In genomic region chr14:76917759-76918175, GRCh38 we compare ENCODE assay signal across 8 cellular contexts.
DNase-seq lines count a peak whose midpoint lies in the region; ATAC-seq and TF ChIP-seq lines count a peak whose summit lies in the region.

No MANE protein-coding gene starts in this region.

- POLR2A ChIA-PET in PC-9 (lab: Charles Lee; ENCODE audit: unreplicated experiment): interaction anchor here (0.5 to 0.7 kb wide), 5 partner anchors 13 to 116 kb away, joined by 3 to 17 read pairs (median 4); no protein-coding TSS in a partner anchor

- H3K36me3 ChIP-seq in PC-9 (ENCODE audit: low read depth) (no peaks in the 10 kb centered on the region), heart left ventricle (no peaks in the 10 kb centered on the region), smooth muscle cell (ENCODE audit: low read depth) (no peaks in the 10 kb centered on the region)

- ATAC-seq in heart left ventricle (peak; percentile 42 to 59 (median 46)), GM18505 (IDR thresholded peaks at IDR 0.05; ENCODE audit: unreplicated experiment) (no peak)

- H2AFZ ChIP-seq in PC-9 (no peak overlapping the region), smooth muscle cell (ENCODE audit: low read depth) (no peak overlapping the region)

- no TSS peak for BruUV-seq in PC-9 (replicated peaks; lab: Mats Ljungman, UMichigan)

- no peaks in the 10 kb centered on the region; the same call in 1 of the 2 replicates for H3K27me3 Mint-ChIP-seq in HFFc6 (ENCODE audit: insufficient read depth)

- peak overlapping the region; percentile 99 for H3K27ac Mint-ChIP-seq in HFFc6

- 30 to 43% (median 36%) methylated on average over 3 to 4 of the region's 4 CpGs for WGBS in heart left ventricle, 4 donors
- WGBS in smooth muscle cell (ENCODE audit: low lambda C conversion rate): 58% methylated on average over 4 of the region's 4 CpGs

- H3K27ac ChIP-seq in PC-9 (peak overlapping the region; percentile 91), heart left ventricle (peak overlapping the region; percentile 88 to 99 (median 94)), smooth muscle cell (ENCODE audit: low read depth) (peak overlapping the region; percentile 100)

- H3K9me3 Mint-ChIP-seq in HFFc6: no peaks in the 10 kb centered on the region

- peak overlapping the region; percentile 25; the same call in 1 of the 2 replicates for H3K4me3 ChIP-seq in PC-9
- peak overlapping the region in 1 of 12 donors; percentile 9 for H3K4me3 ChIP-seq in heart left ventricle
- H3K4me3 ChIP-seq in smooth muscle cell: no peak overlapping the region

- TF ChIP-seq POLR2A in heart left ventricle (IDR thresholded peaks at IDR 0.05) (no peak), GM18505 (IDR thresholded peaks at IDR 0.05; ENCODE audit: borderline replicate concordance, extremely low read depth, insufficient read depth, insufficient read length) (no peak)

- H3K4me1 Mint-ChIP-seq in HFFc6 (ENCODE audit: low read depth): peaks cover 77% of the 10 kb centered on the region

- H3K79me2 ChIP-seq in PC-9 (ENCODE audit: low read depth): no peaks in the 10 kb centered on the region
- no peaks in the 10 kb centered on the region for H3K79me2 ChIP-seq in smooth muscle cell (ENCODE audit: low read depth)

- H3K27me3 ChIP-seq in PC-9 (ENCODE audit: insufficient read depth, low read depth) (no peaks in the 10 kb centered on the region), heart left ventricle (no peaks in the 10 kb centered on the region), smooth muscle cell (ENCODE audit: low read depth) (no peaks in the 10 kb centered on the region)

- no peaks in the 10 kb centered on the region for H3K9me2 ChIP-seq in PC-9 (ENCODE audit: insufficient read depth)

- peak overlapping the region; percentile 78 for H3K4me3 Mint-ChIP-seq in HFFc6

- H3K4me1 ChIP-seq in PC-9 (replicated peaks; ENCODE audit: insufficient read depth): peaks cover 91% of the 10 kb centered on the region
- peaks cover 25 to 70% (median 57%) of the 10 kb centered on the region in 12 donors for H3K4me1 ChIP-seq in heart left ventricle
- H3K4me1 ChIP-seq in smooth muscle cell (ENCODE audit: low read depth): peaks cover 41% of the 10 kb centered on the region

- CTCF ChIA-PET in PC-9 (lab: Charles Lee): interaction anchor here (0.6 to 2.9 kb wide), 15 partner anchors 30 to 206 kb away, joined by 3 to 24 read pairs (median 4); no protein-coding TSS in a partner anchor

- H4K20me1 ChIP-seq in PC-9 (ENCODE audit: insufficient read depth) (no peaks in the 10 kb centered on the region), smooth muscle cell (ENCODE audit: low read depth) (no peaks in the 10 kb centered on the region)

- intact Hi-C loops in PC-9 (cut with micrococcal nuclease; ENCODE audit: unreplicated experiment) (loop anchor here (1.0 to 10.0 kb wide), 4 partner anchors 87 to 1463 kb away; no protein-coding TSS in a partner anchor), heart left ventricle (cut with DNase I) (loop anchor here (2.0 to 10.0 kb wide), 9 partner anchors 29 to 115 kb away; partner anchors contain the start of gene IRF2BPL (in 6 of the 10))

- H3F3A ChIP-seq in PC-9 (ENCODE audit: insufficient read depth, low read depth) (peaks cover 79% of the 10 kb centered on the region), smooth muscle cell (ENCODE audit: low read depth) (peaks cover 43% of the 10 kb centered on the region)

- H3K9ac ChIP-seq in smooth muscle cell (ENCODE audit: low read depth): peak overlapping the region; percentile 96

- DNase-seq in HFFc6 (no peak), PC-9 (no peak), heart left ventricle (peak; percentile 69 to 88 (median 82)), smooth muscle cell (lab: John Stamatoyannopoulos, UW; ENCODE audit: unreplicated experiment) (no peak), mesenteric fat pad (ENCODE audit: low spot score) (no peak)
- no peak for DNase-seq in effector CD4-positive, alpha-beta T cell
- no peak for DNase-seq in stimulated activated CD8-positive, alpha-beta memory T cell treated with anti-CD3 and anti-CD28 coated beads, Interleukin-4, amount 100 ng/mL, for 48 hours

- TF ChIP-seq CTCF in HFFc6 (IDR thresholded peaks at IDR 0.05): no peak
- TF ChIP-seq CTCF in PC-9 (conservative IDR thresholded peaks at IDR 0.05): no peak
- TF ChIP-seq CTCF in heart left ventricle (IDR thresholded peaks at IDR 0.05): no peak
- TF ChIP-seq CTCF in smooth muscle cell (IDR thresholded peaks at IDR 0.05; ENCODE audit: borderline replicate concordance, insufficient read depth, poor library complexity, severe bottlenecking): no peak

- no peaks in the 10 kb centered on the region for H3K36me3 Mint-ChIP-seq in HFFc6 (ENCODE audit: low read depth)

- H3K4me2 ChIP-seq in PC-9 (peak overlapping the region; percentile 73), smooth muscle cell (peak overlapping the region; percentile 71)

- no peaks in the 10 kb centered on the region for H3K9me3 ChIP-seq in PC-9 (ENCODE audit: insufficient read depth, low read depth)
- H3K9me3 ChIP-seq in heart left ventricle: no peaks in the 10 kb centered on the region
- H3K9me3 ChIP-seq in smooth muscle cell (replicated peaks; ENCODE audit: low read depth): no peaks in the 10 kb centered on the region

Comparison
In these comparisons a context has a peak if more than half of its experiments do, and no peak if none do; other contexts are left out.
1. DNase-seq: peak in heart left ventricle (5 of 5); none in HFFc6 (single experiment), PC-9 (0 of 2), smooth muscle cell (single experiment), effector CD4-positive, alpha-beta T cell (single experiment), mesenteric fat pad (single experiment) and stimulated activated CD8-positive, alpha-beta memory T cell treated with anti-CD3 and anti-CD28 coated beads, Interleukin-4, amount 100 ng/mL, for 48 hours (single experiment).
2. Peak in every context shown above with its lines, with median percentiles within 50 percentile points of each other: H3K27ac ChIP-seq.